13 cellular contexts compared by ENCODE assay signal in the genomic region with DNA sequence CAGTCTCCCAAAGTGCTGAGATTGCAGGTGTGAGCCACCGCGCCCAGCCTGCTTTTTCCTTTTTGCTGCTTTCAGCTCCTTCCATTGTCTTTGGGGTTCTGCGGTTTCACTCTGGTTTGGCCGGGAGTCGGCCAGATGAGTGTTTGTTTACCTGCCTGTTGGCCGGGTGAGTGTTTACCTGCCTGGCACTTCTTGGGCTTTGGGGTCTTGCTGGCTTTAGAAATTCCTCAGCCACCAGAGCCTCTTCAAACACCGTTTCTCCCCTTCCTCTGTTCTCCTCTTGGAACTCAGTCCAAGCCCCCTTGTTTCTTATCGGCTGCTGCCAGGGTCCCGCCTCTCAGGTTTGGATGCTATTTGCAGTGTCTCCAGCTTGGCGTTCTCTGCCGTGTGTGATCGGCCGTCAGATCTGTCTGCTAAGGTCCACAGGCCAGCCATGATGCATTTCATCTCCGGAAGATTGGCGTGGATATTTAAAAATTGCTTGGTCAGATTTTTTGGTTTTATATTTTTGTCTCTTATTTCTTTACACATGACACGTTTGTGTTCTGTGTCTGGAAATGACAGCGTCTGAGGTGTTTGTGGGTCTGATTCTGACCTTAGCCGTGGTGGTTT. TPM values are rescaled to one million over a fixed set of nuclear protein-coding genes. Genes with fewer than 3 reads are reported as not detected.
DNase-seq lines count a peak whose midpoint lies in the region; ATAC-seq and TF ChIP-seq lines count a peak whose summit lies in the region.
"Had no signal": no experiment of that assay in that cellular context is flagged by ENCODE, and none has a peak within 500 bp of the region (broad histone marks: within the 10 kb centered on the region; RNA-seq: fewer than 3 reads in every experiment).

No MANE protein-coding gene starts in this region.

- DNase-seq in Right ventricle myocardium inferior (ENCODE audit: missing footprints) (peak; percentile 30), right atrium auricular region (ENCODE audit: low spot score) (no peak), NCI-H774 (lab: John Stamatoyannopoulos, UW) (peak; percentile 12), spleen (peak; percentile 59), AG08395 (ENCODE audit: low spot score) (no peak), NCI-H1417 treated with DMSO at 0.1 percent for 48 hours (lab: John Stamatoyannopoulos, UW) (no peak), medulla oblongata (ENCODE audit: extremely low spot score) (no peak)
- DNase-seq: activated naive CD4-positive, alpha-beta T cell treated with anti-CD3 and anti-CD28 coated beads, Interleukin-2, amount 50 U/mL, for 16 hours; foreskin melanocyte; MM.1S; NCI-H748 treated with DMSO at 0.1 percent for 48 hours; thyroid gland had no signal

- TF ChIP-seq CTCF in right atrium auricular region (IDR thresholded peaks at IDR 0.05), result no peak
- no peak for TF ChIP-seq CTCF in brain (conservative IDR thresholded peaks at IDR 0.05)
- TF ChIP-seq CTCF in spleen (IDR thresholded peaks at IDR 0.05 in 8 of 11, conservative IDR thresholded peaks at IDR 0.05 in 3 of 11), result no peak

- TF ChIP-seq POLR2A in spleen (IDR thresholded peaks at IDR 0.05), result no peak

- H3K4me3 ChIP-seq in right atrium auricular region (no peak overlapping the region), spleen (peak overlapping the region in 1 of 8 donors; percentile 52)
- H3K4me3 ChIP-seq: thyroid gland had no signal

- no peaks in the 10 kb centered on the region for H3K9me3 ChIP-seq in right atrium auricular region
- peaks cover 0 to 6% (median 4%) of the 10 kb centered on the region in 8 donors for H3K9me3 ChIP-seq in spleen
- H3K9me3 ChIP-seq: thyroid gland had no signal

- peak overlapping the region in 4 of 5 experiments; percentile 2 to 63 (median 28) for H3K27ac Mint-ChIP-seq in brain

- WGBS in spleen, 5 donors, result 79 to 89% (median 81%) methylated on average over 18 of the region's 18 CpGs

- H3K27me3 ChIP-seq in right atrium auricular region (no peaks in the 10 kb centered on the region), spleen (replicated peaks in 1 of 7) (no peaks in the 10 kb centered on the region)
- H3K27me3 ChIP-seq: thyroid gland had no signal

- H3K36me3 ChIP-seq in right atrium auricular region, result no peaks in the 10 kb centered on the region
- H3K36me3 ChIP-seq in spleen, result peaks cover 0 to 50% (median 8%) of the 10 kb centered on the region in 6 donors

- peaks cover 0 to 10% (median 6%) of the 10 kb centered on the region in 5 experiments for H3K9me3 Mint-ChIP-seq in brain

- ATAC-seq in Right ventricle myocardium inferior, result no peak

- no peaks in the 10 kb centered on the region for H3K4me1 ChIP-seq in right atrium auricular region
- H3K4me1 ChIP-seq in spleen, result peaks cover 0 to 35% (median 13%) of the 10 kb centered on the region in 6 donors
- H3K4me1 ChIP-seq: thyroid gland had no signal

- H3K27ac ChIP-seq in right atrium auricular region (no peak overlapping the region), spleen (peak overlapping the region in 6 of 8 donors; percentile 17 to 81 (median 66))
- H3K27ac ChIP-seq: thyroid gland had no signal

- peaks cover 21% of the 10 kb centered on the region for H3K4me1 Mint-ChIP-seq in brain

- no peak overlapping the region for H3K4me3 Mint-ChIP-seq in brain

- H3K36me3 Mint-ChIP-seq in brain, result peaks cover 38% of the 10 kb centered on the region

- intact Hi-C loops in Right ventricle myocardium inferior (cut with DNase I) (no loop called here), spleen (cut with DNase I; ENCODE audit: low total_unique reads) (no loop called here)

- H3K27me3 Mint-ChIP-seq in brain, result no peaks in the 10 kb centered on the region

RNA-seq across cellular contexts. Expression of a gene that starts 14.2 kb away (rescaled TPM):
- total RNA-seq in Right ventricle myocardium inferior (not detected), right atrium auricular region (1 to 10 TPM in 1 of 2 donors, under 1 TPM in 1; 0.56 to 1.1 TPM), spleen (under 1 TPM in 2 of 7 donors, not detected in 5; 0.25 to 0.85 TPM)
- polyA plus RNA-seq in brain (ENCODE audit: insufficient read depth, low read depth, low replicate concordance) (not detected), spleen (not detected)
- total RNA-seq: thyroid gland had no signal

RNA-seq across cellular contexts. Expression of a gene that starts 28.0 kb away (rescaled TPM):
- total RNA-seq in Right ventricle myocardium inferior (19.6 TPM), right atrium auricular region (10 to 100 TPM in 1 of 2 donors, 1 to 10 TPM in 1; 7.5 to 11.7 TPM), spleen (10 to 100 TPM; 18.8 to 51.5 (median 32.3) TPM)
- polyA plus RNA-seq in brain (ENCODE audit: insufficient read depth, low read depth, low replicate concordance) (5.2 TPM), spleen (10 to 100 TPM; 20.8 to 69.8 (median 67.0) TPM)

RNA-seq across cellular contexts. Expression of a gene that starts 46.6 kb away (rescaled TPM):
- total RNA-seq in Right ventricle myocardium inferior (0.30 TPM), right atrium auricular region (under 1 TPM in 1 of 2 donors, not detected in 1; 0.31 TPM), spleen (1 to 10 TPM in 2 of 7 donors, under 1 TPM in 2, not detected in 3; 0.32 to 1.9 (median 0.85) TPM)
- polyA plus RNA-seq in brain (ENCODE audit: insufficient read depth, low read depth, low replicate concordance) (4.4 TPM), spleen (under 1 TPM; 0.04 to 0.22 (median 0.08) TPM)

Comparison
In these comparisons a context has a peak if more than half of its experiments do, and no peak if none do; other contexts are left out.
1. DNase-seq: peak in Right ventricle myocardium inferior (single experiment), NCI-H774 (single experiment) and spleen (single experiment); none in right atrium auricular region (single experiment), AG08395 (single experiment), NCI-H1417 treated with DMSO at 0.1 percent for 48 hours (single experiment) and medulla oblongata (single experiment).
2. H3K27ac ChIP-seq: peak in spleen (6 of 8); none in right atrium auricular region (0 of 2).